Comparison of ENCODE assay signal across 13 cellular contexts in genomic region chr1:27650146-27650526, GRCh38. TPM values are rescaled to one million over a fixed set of nuclear protein-coding genes. Genes with fewer than 3 reads are reported as not detected.
DNase-seq lines count a peak whose midpoint lies in the region; ATAC-seq, FAIRE-seq and TF ChIP-seq lines count a peak whose summit lies in the region.
"Had no signal": no experiment of that assay in that cellular context is flagged by ENCODE, and none has a peak within 500 bp of the region (broad histone marks: within the 10 kb centered on the region; RNA-seq: fewer than 3 reads in every experiment).

No MANE protein-coding gene starts in this region.

- H3K27ac ChIP-seq in ACC112 (ENCODE audit: low read depth, low read length) (peak overlapping the region; percentile 81), GM12878 (ENCODE audit: control insufficient read depth, insufficient read depth) (peak overlapping the region; percentile 24), muscle layer of duodenum (ENCODE audit: low read length) (peak overlapping the region; percentile 19), kidney (ENCODE audit: low read depth in 2 of 2, low read length in 2 of 2) (no peak overlapping the region)
- H3K27ac ChIP-seq: lower lobe of right lung had no signal

- POLR2A ChIA-PET in GM12878 (lab: Charles Lee) = interaction anchor here (0.6 to 2.3 kb wide), 9 partner anchors 9 to 234 kb away, joined by 3 to 22 read pairs (median 4); no protein-coding TSS in a partner anchor

- ATAC-seq in GM12878 (peak; percentile 32), HG02678 (IDR thresholded peaks at IDR 0.05; ENCODE audit: unreplicated experiment) (no peak)

- FAIRE-seq in GM18507 (lab: Jason Lieb, UNC) (peak; percentile 41), GM12878 (lab: Jason Lieb, UNC) (no peak), kidney (lab: Jason Lieb, UNC) (no peak)

- DNase-seq in GM18507 (ENCODE audit: extremely low spot score, insufficient read length, low read depth) (no peak), GM12878 (ENCODE audit: low read depth, low spot score) (no peak), HCEC 1CT (no peak), kidney (no peak), SKM-1 (lab: John Stamatoyannopoulos, UW; ENCODE audit: unreplicated experiment) (no peak)
- DNase-seq: BE2C, lower lobe of right lung, MM.1S, SK-N-SH had no signal

- H3K27me3 ChIP-seq in ACC112 (ENCODE audit: insufficient read depth, low read length) (no peaks in the 10 kb centered on the region), GM12878 (replicated peaks in 1 of 2; ENCODE audit: control insufficient read depth in 2 of 2, insufficient read depth in 2 of 2, low read length in 1 of 2) (no peaks in the 10 kb centered on the region), muscle layer of duodenum (ENCODE audit: low read depth, low read length) (no peaks in the 10 kb centered on the region)
- H3K27me3 ChIP-seq: BE2C had no signal

- no peak for TF ChIP-seq CTCF in GM12878 (IDR thresholded peaks at IDR 0.05 in 2 of 3, conservative IDR thresholded peaks at IDR 0.05 in 1 of 3; ENCODE audit: control insufficient read depth in 2 of 3, extremely low read depth in 1 of 3, insufficient read depth in 1 of 3, low read depth in 3 of 3, low read length in 3 of 3)
- no peak for TF ChIP-seq CTCF in kidney (IDR thresholded peaks at IDR 0.05; ENCODE audit: borderline replicate concordance, extremely low read depth, insufficient read depth)

- TF ChIP-seq EP300 in GM12878 (IDR thresholded peaks at IDR 0.05; ENCODE audit: borderline replicate concordance in 1 of 2, control insufficient read depth in 1 of 2, low read depth in 2 of 2, low read length in 2 of 2) = no peak

- in situ Hi-C loops in GM12878 (cut with MboI) = no loop called here

- H3K4me2 ChIP-seq in GM12878 (ENCODE audit: control insufficient read depth, insufficient read depth) = no peak overlapping the region; the same call in 1 of the 2 replicates
- H3K4me2 ChIP-seq: SK-N-SH had no signal

- TF ChIP-seq POLR2A in GM12878 (IDR thresholded peaks at IDR 0.05; ENCODE audit: low read depth, low read length) = no peak

- H4K20me1 ChIP-seq in GM12878 (ENCODE audit: control insufficient read depth, insufficient read depth) = no peaks in the 10 kb centered on the region

- peak overlapping the region; percentile 56 for H2AFZ ChIP-seq in ACC112 (ENCODE audit: low read length, unreplicated experiment)
- H2AFZ ChIP-seq in GM12878 (ENCODE audit: control insufficient read depth, low read depth, low read length) = peak overlapping the region; percentile 68; the same call in 1 of the 2 replicates

- SMC1A ChIA-PET in GM12878 (lab: Charles Lee; ENCODE audit: uncharacterized antibody, unreplicated experiment) = interaction anchor here (0.7 to 2.7 kb wide), 11 partner anchors 9 to 43 kb away, joined by 3 to 17 read pairs (median 6); no protein-coding TSS in a partner anchor

- H3K79me2 ChIP-seq in ACC112 (ENCODE audit: control insufficient read depth, insufficient read depth, low read length, unreplicated experiment) = no peaks in the 10 kb centered on the region
- H3K79me2 ChIP-seq in GM12878 (ENCODE audit: control insufficient read depth, insufficient read depth, low read length) = no peaks in the 10 kb centered on the region

- H3K36me3 ChIP-seq in ACC112 (ENCODE audit: insufficient read depth, low read length) = no peaks in the 10 kb centered on the region
- no peaks in the 10 kb centered on the region for H3K36me3 ChIP-seq in GM12878 (ENCODE audit: control insufficient read depth in 2 of 2, insufficient read depth in 2 of 2, low read length in 1 of 2)
- H3K36me3 ChIP-seq in muscle layer of duodenum (ENCODE audit: control insufficient read depth in 1 of 2, insufficient read depth in 2 of 2, low read length in 2 of 2) = no peaks in the 10 kb centered on the region
- H3K36me3 ChIP-seq in kidney (ENCODE audit: control insufficient read depth in 1 of 2, insufficient read depth in 2 of 2, low read length in 2 of 2) = no peaks in the 10 kb centered on the region
- H3K36me3 ChIP-seq: BE2C, lower lobe of right lung had no signal

- RAD21 ChIA-PET in GM12878 (lab: Charles Lee; ENCODE audit: unreplicated experiment) = interaction anchor here (0.9 to 2.1 kb wide), 7 partner anchors 8 to 48 kb away, joined by 3 to 16 read pairs (median 4); no protein-coding TSS in a partner anchor

- BruUV-seq in GM12878 (replicated peaks; lab: Mats Ljungman, UMichigan) = no TSS peak

- H3K9me3 ChIP-seq in GM12878 (replicated peaks; ENCODE audit: control insufficient read depth, insufficient read depth, low read length) (no peaks in the 10 kb centered on the region), muscle layer of duodenum (ENCODE audit: control insufficient read depth in 1 of 2, low read length in 2 of 2) (no peaks in the 10 kb centered on the region), kidney (ENCODE audit: control insufficient read depth in 1 of 2, low read length in 2 of 2) (no peaks in the 10 kb centered on the region)
- H3K9me3 ChIP-seq: BE2C, lower lobe of right lung, SK-N-SH had no signal

- CTCF ChIA-PET in GM12878 (lab: Yijun Ruan, JAX) = interaction anchor here (0.5 to 4.7 kb wide), 11 partner anchors 9 to 160 kb away, joined by 3 to 41 read pairs (median 6); partner anchors contain the start of gene WASF2

- 0% methylated on average over 1 of the region's 1 CpG for WGBS in GM12878 (ENCODE audit: insufficient coverage, insufficient replicate concordance, low lambda C conversion rate, missing lambda C conversion rate)

- TF ChIP-seq RAD21 in GM12878 (IDR thresholded peaks at IDR 0.05; ENCODE audit: insufficient read depth, low read depth, low read length) = no peak

- intact Hi-C loops in GM12878 (cut with micrococcal nuclease; ENCODE audit: unreplicated experiment) = no loop called here
- intact Hi-C loops in kidney (cut with DNase I) = no loop called here

- H3K4me1 ChIP-seq in ACC112 (ENCODE audit: control insufficient read depth, insufficient read depth, low read length, unreplicated experiment) (peaks cover 24% of the 10 kb centered on the region), GM12878 (ENCODE audit: control insufficient read depth, insufficient read depth, low read length) (peaks cover 25% of the 10 kb centered on the region), muscle layer of duodenum (ENCODE audit: control insufficient read depth in 1 of 2, insufficient read depth in 2 of 2, low read length in 2 of 2) (peaks cover 11 to 29% of the 10 kb centered on the region in 2 donors), kidney (ENCODE audit: control insufficient read depth in 1 of 2, insufficient read depth in 1 of 2, low read depth in 1 of 2, low read length in 2 of 2) (peaks cover 0 to 5% of the 10 kb centered on the region in 2 donors)

- H3K4me3 ChIP-seq in ACC112 (ENCODE audit: low read depth, low read length) = no peak overlapping the region
- no peak overlapping the region for H3K4me3 ChIP-seq in GM12878
- H3K4me3 ChIP-seq in muscle layer of duodenum (ENCODE audit: low read depth in 1 of 2, low read length in 2 of 2) = no peak overlapping the region
- H3K4me3 ChIP-seq in kidney (ENCODE audit: low read length in 2 of 2) = no peak overlapping the region
- H3K4me3 ChIP-seq: lower lobe of right lung had no signal

- H3K9ac ChIP-seq in GM12878 (ENCODE audit: control insufficient read depth, insufficient read depth, low read length) (no peak overlapping the region), kidney (ENCODE audit: low read length in 2 of 2) (no peak overlapping the region)
- H3K9ac ChIP-seq: SK-N-SH had no signal

RNA-seq across cellular contexts. Expression of gene FGR, which starts 15.2 kb away (rescaled TPM):
- total RNA-seq in GM12878 (2013; cell fraction: nucleolus; rRNA removed) = 199 and 205 TPM in 2 replicates
- 97.3 and 105 TPM in 2 replicates for total RNA-seq in GM12878 (2014; rRNA removed)
- 53.3 and 54.3 TPM in 2 replicates for total RNA-seq in GM12878 (2014; rRNA removed; fragmentation: Illumina TruSeq; extraction: Trizol)
- total RNA-seq in GM12878 (2021) = 80.2 and 83.8 TPM in 2 replicates
- 34.5 TPM for polyA plus RNA-seq in GM12878 (2011; ENCODE audit: low read depth)
- polyA plus RNA-seq in GM12878 (2011; rRNA removed) = 129 and 193 TPM in 2 replicates
- 212 and 255 TPM in 2 replicates for polyA plus RNA-seq in GM12878 (2011; cell fraction: cytosol; rRNA removed)
- polyA plus RNA-seq in GM12878 (2011; cell fraction: nucleus; rRNA removed) = 826 and 1,005 TPM in 2 replicates
- 59.3 and 73.9 TPM in 2 replicates for polyA plus RNA-seq in GM12878 (2012)
- polyA plus RNA-seq in GM12878 (2014; fragmentation: Illumina TruSeq; extraction: Trizol) = 59.5 and 80.8 TPM in 2 replicates
- 10 to 100 TPM; 10.9 to 13.1 TPM for polyA plus RNA-seq in GM12878 (2014; fragmentation: Nextera tagmentation; extraction: Ambion mirVana)
- 108 and 127 TPM in 2 replicates for polyA plus RNA-seq in GM12878 (2014; rRNA removed)
- polyA plus RNA-seq in GM12878 (2016; fragmentation: Nextera tagmentation; extraction: Ambion mirVana) = 10 to 100 TPM; 60.1 to 68.6 TPM
- polyA minus RNA-seq in GM12878 (2011; rRNA and poly(A)+ RNA removed) = 91.0 and 144 TPM in 2 replicates
- polyA minus RNA-seq in GM12878 (2011; cell fraction: cytosol; rRNA and poly(A)+ RNA removed) = 35.3 and 38.5 TPM in 2 replicates
- 102 and 127 TPM in 2 replicates for polyA minus RNA-seq in GM12878 (2011; cell fraction: nucleus; rRNA and poly(A)+ RNA removed)
- 23.3 TPM for total RNA-seq in kidney
- polyA plus RNA-seq in kidney (ENCODE audit: insufficient read depth, low read depth, low replicate concordance) = 2.5 TPM
- total RNA-seq: H4 had no signal
- polyA plus RNA-seq: SK-N-SH had no signal

RNA-seq across cellular contexts. Expression of gene IFI6, which starts 21.9 kb away (rescaled TPM):
- total RNA-seq in GM12878 (2013; cell fraction: nucleolus; rRNA removed) = 20.9 and 21.2 TPM in 2 replicates
- total RNA-seq in GM12878 (2014; rRNA removed) (79.4 and 89.5 TPM in 2 replicates), GM12878 (2014; rRNA removed; fragmentation: Illumina TruSeq; extraction: Trizol) (30.1 and 35.1 TPM in 2 replicates), GM12878 (2021) (70.3 and 81.4 TPM in 2 replicates), kidney (69.5 TPM)
- 41.1 TPM for polyA plus RNA-seq in GM12878 (2011; ENCODE audit: low read depth)
- polyA plus RNA-seq in GM12878 (2011; rRNA removed) (81.1 and 113 TPM in 2 replicates), GM12878 (2014; fragmentation: Illumina TruSeq; extraction: Trizol) (36.6 and 41.3 TPM in 2 replicates), GM12878 (2014; fragmentation: Nextera tagmentation; extraction: Ambion mirVana) (10 to 100 TPM in 1 of 2 experiments, 1 to 10 TPM in 1; 5.6 to 21.0 TPM), GM12878 (2014; rRNA removed) (63.9 and 67.7 TPM in 2 replicates), GM12878 (2016; fragmentation: Nextera tagmentation; extraction: Ambion mirVana) (100 to 1,000 TPM in 1 of 2 experiments, 10 to 100 TPM in 1; 97.0 to 123 TPM), kidney (ENCODE audit: insufficient read depth, low read depth, low replicate concordance) (148 TPM)
- 134 and 138 TPM in 2 replicates for polyA plus RNA-seq in GM12878 (2011; cell fraction: cytosol; rRNA removed)
- 40.8 and 41.8 TPM in 2 replicates for polyA plus RNA-seq in GM12878 (2011; cell fraction: nucleus; rRNA removed)
- 76.1 and 123 TPM in 2 replicates for polyA plus RNA-seq in GM12878 (2012)
- 19.2 and 36.0 TPM in 2 replicates for polyA minus RNA-seq in GM12878 (2011; rRNA and poly(A)+ RNA removed)
- polyA minus RNA-seq in GM12878 (2011; cell fraction: cytosol; rRNA and poly(A)+ RNA removed) = 26.6 and 31.1 TPM in 2 replicates
- polyA minus RNA-seq in GM12878 (2011; cell fraction: nucleus; rRNA and poly(A)+ RNA removed) = 6.8 and 7.5 TPM in 2 replicates

RNA-seq across cellular contexts. Expression of gene AHDC1, which starts 46.2 kb away (rescaled TPM):
- total RNA-seq in GM12878 (2013; cell fraction: nucleolus; rRNA removed) = 19.7 and 22.3 TPM in 2 replicates
- total RNA-seq in GM12878 (2014; rRNA removed) (1.1 and 2.0 TPM in 2 replicates), GM12878 (2014; rRNA removed; fragmentation: Illumina TruSeq; extraction: Trizol) (0.85 and 1.1 TPM in 2 replicates), GM12878 (2021) (10.6 and 13.0 TPM in 2 replicates), kidney (48.2 TPM)
- polyA plus RNA-seq in GM12878 (2011; ENCODE audit: low read depth) = 2.3 TPM
- polyA plus RNA-seq in GM12878 (2011; rRNA removed) (1.1 and 1.2 TPM in 2 replicates), GM12878 (2014; fragmentation: Illumina TruSeq; extraction: Trizol) (1.3 and 1.9 TPM in 2 replicates), GM12878 (2014; fragmentation: Nextera tagmentation; extraction: Ambion mirVana) (under 1 TPM; 0.21 to 0.26 TPM), GM12878 (2014; rRNA removed) (5.3 and 7.4 TPM in 2 replicates), GM12878 (2016; fragmentation: Nextera tagmentation; extraction: Ambion mirVana) (1 to 10 TPM; 1.4 to 2.0 TPM), kidney (ENCODE audit: insufficient read depth, low read depth, low replicate concordance) (8.5 TPM)
- polyA plus RNA-seq in GM12878 (2011; cell fraction: cytosol; rRNA removed) = 1.3 and 1.6 TPM in 2 replicates
- polyA plus RNA-seq in GM12878 (2011; cell fraction: nucleus; rRNA removed) = 7.1 and 10.9 TPM in 2 replicates
- polyA plus RNA-seq in GM12878 (2012) = 4.1 and 6.0 TPM in 2 replicates
- 2.3 and 2.4 TPM in 2 replicates for polyA minus RNA-seq in GM12878 (2011; rRNA and poly(A)+ RNA removed)
- 2.8 and 4.8 TPM in 2 replicates for polyA minus RNA-seq in GM12878 (2011; cell fraction: cytosol; rRNA and poly(A)+ RNA removed)
- polyA minus RNA-seq in GM12878 (2011; cell fraction: nucleus; rRNA and poly(A)+ RNA removed) = 3.5 and 4.5 TPM in 2 replicates

Comparison
In these comparisons a context has a peak if more than half of its experiments do, and no peak if none do; other contexts are left out.
1. H3K27ac ChIP-seq: peak in ACC112 (single experiment), GM12878 (single experiment) and muscle layer of duodenum (single experiment); none in kidney (0 of 2).